In genomic region chr1:207963429-207964194, GRCh38 we compare ENCODE assay signal across 8 cellular contexts. TPM values are rescaled to one million over a fixed set of nuclear protein-coding genes. Genes with fewer than 3 reads are reported as not detected.
A peak's percentile ranks its signal among the peaks of the same experiment; 100 is the strongest.
DNase-seq lines count a peak whose midpoint lies in the region; ATAC-seq, FAIRE-seq and TF ChIP-seq lines count a peak whose summit lies in the region.

No MANE protein-coding gene starts in this region.

- no peaks in the 10 kb centered on the region for H3K9me1 ChIP-seq in keratinocyte (ENCODE audit: control insufficient read depth, extremely low read depth, insufficient read depth, low read length)

- peaks cover 11% of the 10 kb centered on the region for H3K27me3 ChIP-seq in keratinocyte (ENCODE audit: control insufficient read depth, extremely low read depth, insufficient read depth, low read length)

- H3K79me2 ChIP-seq in keratinocyte (ENCODE audit: control insufficient read depth, insufficient read depth, low read length): no peaks in the 10 kb centered on the region

- peak overlapping the region; percentile 79 for H2AFZ ChIP-seq in keratinocyte (ENCODE audit: control insufficient read depth, low read length)

- no peak for FAIRE-seq in keratinocyte (lab: Jason Lieb, UNC)

- no peaks in the 10 kb centered on the region for H3K36me3 ChIP-seq in keratinocyte (ENCODE audit: control insufficient read depth in 2 of 2, extremely low read depth in 1 of 2, insufficient read depth in 2 of 2, low read length in 2 of 2)

- H3K4me1 ChIP-seq in keratinocyte (ENCODE audit: control insufficient read depth, extremely low read depth, insufficient read depth, low read length): peaks cover 28% of the 10 kb centered on the region

- peak overlapping the region; percentile 42 to 54 (median 47) for H3K4me3 ChIP-seq in keratinocyte (ENCODE audit: control insufficient read depth in 2 of 3, extremely low read depth in 1 of 3, insufficient read depth in 2 of 3, low read depth in 1 of 3, low read length in 3 of 3)

- ATAC-seq in GM18868 (IDR thresholded peaks at IDR 0.05; ENCODE audit: unreplicated experiment) (peak; percentile 81), HG03097 (IDR thresholded peaks at IDR 0.05; ENCODE audit: low FRiP score, unreplicated experiment) (peak; percentile 89)

- DNase-seq in AG08395 (ENCODE audit: low spot score): peak; percentile 99
- peak; percentile 60 for DNase-seq in NCI-H2171 treated with DMSO at 0.1 percent for 48 hours (lab: John Stamatoyannopoulos, UW)
- peak; percentile 67 for DNase-seq in activated CD4-positive, CD25-positive, alpha-beta regulatory T cell treated with anti-CD3 and anti-CD28 coated beads, Interleukin-2, amount 50 U/mL, for 16 hours (ENCODE audit: low read depth, low spot score)
- DNase-seq in central memory CD4-positive, alpha-beta T cell: peak; percentile 73
- DNase-seq in keratinocyte (ENCODE audit: low read depth, low spot score): no peak
- DNase-seq in stimulated activated CD4-positive, alpha-beta T cell treated with anti-CD3 and anti-CD28 coated beads, Interleukin-12 subunit alpha, Interleukin-12 subunit beta, amount 100 ng/mL, for 48 hours (ENCODE audit: low read depth in 2 of 3, low spot score in 1 of 3): peak; percentile 64 to 80 (median 77)

- H4K20me1 ChIP-seq in keratinocyte (ENCODE audit: control insufficient read depth, extremely low read depth, insufficient read depth, low read length): no peaks in the 10 kb centered on the region

- dilution Hi-C loops in keratinocyte (cut with MboI; ENCODE audit: extremely low pct_ligation_motif_present, low sequenced_read_pairs): no loop called here

- H3K4me2 ChIP-seq in keratinocyte (ENCODE audit: control insufficient read depth, extremely low read depth, insufficient read depth, low read depth, low read length): peak overlapping the region; percentile 95

- H3K9me3 ChIP-seq in keratinocyte (ENCODE audit: control insufficient read depth, low read depth, low read length): no peaks in the 10 kb centered on the region

- H3K9ac ChIP-seq in keratinocyte (ENCODE audit: control insufficient read depth, extremely low read depth, insufficient read depth, low read length): peak overlapping the region; percentile 80

- peak overlapping the region; percentile 77 for H3K27ac ChIP-seq in keratinocyte (ENCODE audit: control insufficient read depth, insufficient read depth, low read length)

- TF ChIP-seq CTCF in keratinocyte (optimal IDR thresholded peaks at IDR 0.05 in 1 of 3, IDR thresholded peaks at IDR 0.05 in 1 of 3, conservative IDR thresholded peaks at IDR 0.05 in 1 of 3; ENCODE audit: extremely low read depth in 1 of 3, insufficient read depth in 2 of 3, low read length in 3 of 3): peak; percentile 69 to 93 (median 91)

RNA-seq across cellular contexts. Expression of gene CD34, which starts 52.7 kb away (rescaled TPM):
- 0.03 TPM in 1 of 3 replicates, not detected in the others for polyA plus RNA-seq in keratinocyte
- polyA plus RNA-seq in keratinocyte (2011; ENCODE audit: low read depth): not detected
- polyA plus RNA-seq in keratinocyte (2011; cell fraction: cytosol; rRNA removed): 0.05 TPM in 1 of 2 replicates, not detected in the other
- 0.05 TPM in 1 of 2 replicates, not detected in the other for polyA plus RNA-seq in keratinocyte (2011; cell fraction: nucleus; rRNA removed)
- polyA plus RNA-seq in keratinocyte (2012; ENCODE audit: low replicate concordance): 0.07 TPM in 1 of 2 replicates, not detected in the other
- not detected in 3 replicates for polyA minus RNA-seq in keratinocyte
- polyA minus RNA-seq in keratinocyte (2011; cell fraction: cytosol; rRNA and poly(A)+ RNA removed): not detected
- not detected in 2 replicates for polyA minus RNA-seq in keratinocyte (2011; cell fraction: nucleus; rRNA and poly(A)+ RNA removed)
